ENCODE assay signal across 22 cellular contexts in the genomic region with DNA sequence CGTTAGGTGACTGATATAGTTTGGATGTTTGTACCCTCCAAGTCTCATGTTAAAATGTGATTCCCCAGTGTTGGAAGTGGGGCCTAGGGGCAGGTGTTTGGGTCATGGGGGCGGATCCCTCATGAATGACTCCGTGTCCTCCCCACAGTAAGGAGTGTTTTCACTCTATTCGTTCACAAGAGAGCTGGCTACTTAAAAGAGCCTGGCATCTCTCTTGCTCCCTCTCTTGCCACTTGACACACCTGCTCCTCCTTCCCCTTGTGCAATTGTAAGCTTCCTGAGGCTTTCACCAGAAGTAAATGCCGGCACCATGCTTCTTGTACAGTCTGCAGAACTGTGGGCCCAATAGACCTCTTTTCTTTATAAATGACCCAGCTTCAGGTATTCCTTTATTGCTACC. TPM values are rescaled to one million over a fixed set of nuclear protein-coding genes. Genes with fewer than 3 reads are reported as not detected.
"Had no signal": no experiment of that assay in that cellular context is flagged by ENCODE, and none has a peak within 500 bp of the region (broad histone marks: within the 10 kb centered on the region; RNA-seq: fewer than 3 reads in every experiment).

No MANE protein-coding gene starts in this region.

- ATAC-seq: foreskin keratinocyte, left colon, left ventricle myocardium superior, pancreas, sciatic nerve had no signal

- H3K4me1 ChIP-seq: colonic mucosa, foreskin keratinocyte, pancreas, prostate gland had no signal

- H3K27ac Mint-ChIP-seq: naive B cell had no signal

- H3K36me3 ChIP-seq: colonic mucosa, pancreas, prostate gland, uterus had no signal

- H3K27ac ChIP-seq: colonic mucosa, foreskin keratinocyte, pancreas, prostate gland, skin epidermis, stomach, uterus had no signal

- H3K4me3 ChIP-seq: colonic mucosa, pancreas, prostate gland, skin epidermis, stomach, uterus had no signal

- H3K27me3 ChIP-seq: colonic mucosa, foreskin keratinocyte, uterus had no signal

- DNase-seq: colonic mucosa; dermis blood vessel endothelial cell; foreskin keratinocyte; hippocampal formation; left colon; left ventricle myocardium superior; mesendoderm; naive B cell; occipital lobe; stimulated activated CD4-positive, alpha-beta T cell treated with anti-CD3 and anti-CD28 coated beads, Interleukin-2, amount 100 ng/mL, for 24 hours; stimulated activated CD4-positive, alpha-beta T cell treated with anti-CD3 and anti-CD28 coated beads, Interleukin-4, amount 100 ng/mL, for 4 hours; stimulated activated naive CD4-positive, alpha-beta T cell; substantia nigra; trophoblast cell; uterus had no signal

- H3K9me3 ChIP-seq: colonic mucosa, pancreas, prostate gland, stomach, uterus had no signal

RNA-seq across cellular contexts. Expression of a gene that starts 16.3 kb away (rescaled TPM):
- total RNA-seq: epithelial cell of proximal tubule had no signal

RNA-seq across cellular contexts. Expression of a gene that starts 47.3 kb away (rescaled TPM):
- total RNA-seq: dermis blood vessel endothelial cell, lung microvascular endothelial cell had no signal
